9 cellular contexts compared by ENCODE assay signal in genomic region chr10:79435271-79436065, GRCh38. TPM values are rescaled to one million over a fixed set of nuclear protein-coding genes. Genes with fewer than 3 reads are reported as not detected.
A peak's percentile ranks its signal among the peaks of the same experiment; 100 is the strongest.
DNase-seq lines count a peak whose midpoint lies in the region; ATAC-seq, FAIRE-seq and TF ChIP-seq lines count a peak whose summit lies in the region.
"Had no signal": no experiment of that assay in that cellular context is flagged by ENCODE, and none has a peak within 500 bp of the region (broad histone marks: within the 10 kb centered on the region; RNA-seq: fewer than 3 reads in every experiment).

No MANE protein-coding gene starts in this region.

- TF ChIP-seq CTCF in astrocyte (IDR thresholded peaks at IDR 0.05; ENCODE audit: insufficient read depth, low read depth, low read length): no peak
- TF ChIP-seq CTCF in right atrium auricular region (IDR thresholded peaks at IDR 0.05): no peak

- ATAC-seq in sciatic nerve (peak; percentile 49), HG03354 (IDR thresholded peaks at IDR 0.05; ENCODE audit: poor library complexity, severe bottlenecking, unreplicated experiment) (no peak), GM21390 (IDR thresholded peaks at IDR 0.05; ENCODE audit: unreplicated experiment) (no peak)

- peaks cover 7% of the 10 kb centered on the region for H3K36me3 Mint-ChIP-seq in astrocyte (ENCODE audit: low read depth, unreplicated experiment)

- no peak overlapping the region for H3K27ac Mint-ChIP-seq in astrocyte (ENCODE audit: unreplicated experiment)

- H3K4me3 ChIP-seq in astrocyte (ENCODE audit: insufficient read depth, low read depth, low read length) (peak overlapping the region; percentile 3), right atrium auricular region (peak overlapping the region in 1 of 2 donors; percentile 5)

- no peaks in the 10 kb centered on the region for H3K9me3 ChIP-seq in astrocyte (ENCODE audit: insufficient read depth, low read depth, low read length)
- no peaks in the 10 kb centered on the region for H3K9me3 ChIP-seq in right atrium auricular region

- FAIRE-seq in astrocyte (lab: Jason Lieb, UNC): no peak

- H3K4me1 Mint-ChIP-seq in astrocyte (ENCODE audit: low read depth, unreplicated experiment): peaks cover 31% of the 10 kb centered on the region

- H3K4me3 Mint-ChIP-seq in astrocyte (ENCODE audit: unreplicated experiment): no peak overlapping the region

- peak; percentile 27 for DNase-seq in ELR (ENCODE audit: low read depth)
- no peak for DNase-seq in astrocyte (ENCODE audit: low read depth)
- DNase-seq in right atrium auricular region (ENCODE audit: low spot score): no peak
- DNase-seq in sciatic nerve (ENCODE audit: low spot score): peak; percentile 74
- no peak for DNase-seq in iPS-NIHi11 (ENCODE audit: low spot score)
- DNase-seq in activated CD8-positive, alpha-beta memory T cell treated with anti-CD3 and anti-CD28 coated beads for 24 hours: no peak

- H3K9me3 Mint-ChIP-seq in astrocyte (ENCODE audit: unreplicated experiment): no peaks in the 10 kb centered on the region

- peak overlapping the region; percentile 74 for H3K27ac ChIP-seq in astrocyte (ENCODE audit: low read depth, low read length)
- H3K27ac ChIP-seq in right atrium auricular region: peak overlapping the region; percentile 84 to 93
- H3K27ac ChIP-seq: C4-2B had no signal

- peak overlapping the region; percentile 5 for H2AFZ ChIP-seq in astrocyte (ENCODE audit: low read depth, low read length)

- intact Hi-C loops in sciatic nerve (cut with DNase I): no loop called here

- H3K9ac ChIP-seq in astrocyte (ENCODE audit: low read length): peak overlapping the region; percentile 64

- H3K27me3 ChIP-seq in astrocyte (ENCODE audit: insufficient read depth, low read length) (no peaks in the 10 kb centered on the region), right atrium auricular region (no peaks in the 10 kb centered on the region)

- H3K36me3 ChIP-seq in astrocyte (ENCODE audit: insufficient read depth, low read length) (no peaks in the 10 kb centered on the region), right atrium auricular region (peaks cover 7% of the 10 kb centered on the region)

- peak overlapping the region; percentile 79 for H3K4me2 ChIP-seq in astrocyte (ENCODE audit: low read length)

- peaks cover 70% of the 10 kb centered on the region for H3K79me2 ChIP-seq in astrocyte (ENCODE audit: insufficient read depth, low read length)

- no peaks in the 10 kb centered on the region for H3K27me3 Mint-ChIP-seq in astrocyte (ENCODE audit: low read depth, unreplicated experiment)

- H3K4me1 ChIP-seq in astrocyte (ENCODE audit: insufficient read depth, low read length) (peaks cover 51% of the 10 kb centered on the region), right atrium auricular region (peaks cover 0 to 98% of the 10 kb centered on the region in 2 donors)

- H4K20me1 ChIP-seq in astrocyte (ENCODE audit: insufficient read depth, low read length): peaks cover 79% of the 10 kb centered on the region

RNA-seq across cellular contexts. Expression of gene ZCCHC24, which starts 10.0 kb away (rescaled TPM):
- 21.4 and 26.2 TPM in 2 replicates for total RNA-seq in astrocyte
- 10 to 100 TPM; 45.6 to 85.9 TPM for total RNA-seq in right atrium auricular region
- 150 TPM for total RNA-seq in sciatic nerve

Comparison
In these comparisons a context has a peak if more than half of its experiments do, and no peak if none do; other contexts are left out.
1. DNase-seq: peak in ELR (single experiment) and sciatic nerve (single experiment); none in astrocyte (single experiment), right atrium auricular region (single experiment), iPS-NIHi11 (single experiment) and activated CD8-positive, alpha-beta memory T cell treated with anti-CD3 and anti-CD28 coated beads for 24 hours (single experiment).